20 cellular contexts compared by ENCODE assay signal in the genomic region with DNA sequence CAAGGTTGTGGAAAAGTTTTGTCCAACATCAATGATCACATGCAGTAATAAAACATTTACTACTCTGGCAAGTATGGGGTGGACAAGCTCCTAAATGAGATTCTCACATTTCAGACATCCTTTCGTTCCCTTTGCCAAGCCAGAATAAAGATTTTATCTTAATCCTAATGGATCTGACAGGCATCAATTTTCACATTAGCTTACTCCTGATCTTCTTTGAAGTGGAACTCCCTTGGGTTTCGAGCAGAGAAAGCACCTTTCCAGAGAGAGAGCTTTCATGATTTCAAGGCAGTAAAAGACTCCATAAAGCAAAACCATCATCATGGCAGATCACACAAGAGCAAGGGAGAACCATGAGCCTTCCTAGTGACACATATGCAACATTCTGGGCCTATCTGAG. TPM values are rescaled to one million over a fixed set of nuclear protein-coding genes. Genes with fewer than 3 reads are reported as not detected.
A peak's percentile ranks its signal among the peaks of the same experiment; 100 is the strongest.
DNase-seq lines count a peak whose midpoint lies in the region; ATAC-seq and TF ChIP-seq lines count a peak whose summit lies in the region.
"Had no signal": no experiment of that assay in that cellular context is flagged by ENCODE, and none has a peak within 500 bp of the region (broad histone marks: within the 10 kb centered on the region; RNA-seq: fewer than 3 reads in every experiment).

No MANE protein-coding gene starts in this region.

- H2BK120ac ChIP-seq in IMR-90 (ENCODE audit: low read depth, low read length): no peak overlapping the region

- intact Hi-C loops in IMR-90 (cut with micrococcal nuclease): no loop called here

- H3K9ac ChIP-seq in IMR-90 (ENCODE audit: low read depth, low read length): no peak overlapping the region

- in situ Hi-C loops in IMR-90 (cut with MboI; ENCODE audit: low sequenced_read_pairs): loop anchor here (25.0 kb wide), 1 partner anchor 562 kb away; a partner anchor contains a TSS

- H2AK5ac ChIP-seq in IMR-90 (ENCODE audit: low read depth, low read length): 0 out of 2 replicates have a peak overlapping the region, but pooled peaks have one; percentile 17

- no CpG with 5 or more reads among the region's 2 CpGs for WGBS in IMR-90 (ENCODE audit: extremely low coverage in 2 of 2, insufficient read length in 1 of 2), 2 experiments

- no peaks in the 10 kb centered on the region for H4K20me1 ChIP-seq in IMR-90 (ENCODE audit: insufficient read depth, low read length)

- H4K8ac ChIP-seq in IMR-90 (ENCODE audit: low read depth in 2 of 2, low read length in 2 of 2): no peak overlapping the region

- H4K91ac ChIP-seq in IMR-90 (ENCODE audit: insufficient read depth, low read depth, low read length): no peak overlapping the region

- peaks cover 5% of the 10 kb centered on the region; the same call in 1 of the 2 replicates for H3K9me1 ChIP-seq in IMR-90 (ENCODE audit: insufficient read depth, low read length)

- peaks cover 2% of the 10 kb centered on the region; the same call in 1 of the 2 replicates for H3K36me3 ChIP-seq in IMR-90 (ENCODE audit: control insufficient read depth, insufficient read depth, low read length)
- H3K36me3 ChIP-seq: BE2C, HAP-1 had no signal

- H3K18ac ChIP-seq in IMR-90 (ENCODE audit: low read depth, low read length): no peak overlapping the region

- dilution Hi-C loops in IMR-90 (cut with HindIII; ENCODE audit: low sequenced_read_pairs, unreplicated experiment): no loop called here

- no peak overlapping the region; the same call in 1 of the 2 replicates for H3K23ac ChIP-seq in IMR-90 (ENCODE audit: low read depth, low read length)

- H3K4ac ChIP-seq in IMR-90 (ENCODE audit: low read depth, low read length): no peak overlapping the region

- no peaks in the 10 kb centered on the region for H3K36me3 Mint-ChIP-seq in glutamatergic neuron (ENCODE audit: unreplicated experiment)
- no peaks in the 10 kb centered on the region for H3K36me3 Mint-ChIP-seq in activated naive CD4-positive, alpha-beta T cell treated with anti-CD3 and anti-CD28 coated beads, Interleukin-2, amount 50 U/mL, for 72 hours
- H3K36me3 Mint-ChIP-seq: CD4-positive, CD25-positive, alpha-beta regulatory T cell; CD8-positive, alpha-beta memory T cell; IgD-negative memory B cell had no signal

- no peak overlapping the region for H2AFZ ChIP-seq in IMR-90 (replicated peaks; ENCODE audit: low read length, poor library complexity)

- no TSS peak for BruUV-seq in IMR-90 (replicated peaks; lab: Mats Ljungman, UMichigan)

- H4K5ac ChIP-seq in IMR-90 (ENCODE audit: low read depth, low read length): no peak overlapping the region

- H3K79me1 ChIP-seq in IMR-90 (ENCODE audit: low read depth in 1 of 2, low read length in 2 of 2): peaks cover 0 to 5% of the 10 kb centered on the region in 2 experiments; a peak in 1 of 4 replicates

- no peak overlapping the region for H3K14ac ChIP-seq in IMR-90 (replicated peaks; ENCODE audit: low read depth, low read length)

- no peaks in the 10 kb centered on the region for H3K9me3 ChIP-seq in IMR-90 (ENCODE audit: control insufficient read depth, insufficient read depth, low read length)
- H3K9me3 ChIP-seq: BE2C, HAP-1 had no signal

- H3K27ac ChIP-seq in IMR-90 (ENCODE audit: insufficient read depth, low read length): no peak overlapping the region

- no peak overlapping the region for H2BK15ac ChIP-seq in IMR-90 (ENCODE audit: low read depth, low read length)

- no peak overlapping the region for H2BK20ac ChIP-seq in IMR-90 (ENCODE audit: low read depth, low read length)

- peaks cover 2% of the 10 kb centered on the region for H3K9me3 Mint-ChIP-seq in glutamatergic neuron (ENCODE audit: unreplicated experiment)
- H3K9me3 Mint-ChIP-seq in activated naive CD4-positive, alpha-beta T cell treated with anti-CD3 and anti-CD28 coated beads, Interleukin-2, amount 50 U/mL, for 72 hours: no peaks in the 10 kb centered on the region
- H3K9me3 Mint-ChIP-seq: IgD-negative memory B cell had no signal

- H3K4me1 ChIP-seq in IMR-90 (ENCODE audit: control insufficient read depth, insufficient read depth, low read length): peaks cover 5% of the 10 kb centered on the region

- no peak overlapping the region for H2BK5ac ChIP-seq in IMR-90 (ENCODE audit: low read depth, low read length, poor library complexity, severe bottlenecking)

- CTCF ChIA-PET in IMR-90 (lab: Yijun Ruan, JAX): no interaction called here

- TF ChIP-seq POLR2A in IMR-90 (IDR thresholded peaks at IDR 0.05; ENCODE audit: low read depth, low read length): no peak

- H3K27me3 ChIP-seq in IMR-90 (ENCODE audit: control insufficient read depth, insufficient read depth, low read length): no peaks in the 10 kb centered on the region
- H3K27me3 ChIP-seq: BE2C had no signal

- H3K4me3 ChIP-seq in IMR-90 (ENCODE audit: insufficient read depth, low read depth, low read length): no peak overlapping the region
- H3K4me3 ChIP-seq: HAP-1 had no signal

- ATAC-seq in IMR-90 (ENCODE audit: low read depth) (no peak), left lobe of liver (no peak)
- ATAC-seq in activated naive CD4-positive, alpha-beta T cell treated with anti-CD3 and anti-CD28 coated beads, Interleukin-2, amount 50 U/mL, for 72 hours: no peak

- no peak for TF ChIP-seq RAD21 in IMR-90 (IDR thresholded peaks at IDR 0.05; ENCODE audit: low read length)

- no peak overlapping the region for H3K4me3 Mint-ChIP-seq in glutamatergic neuron (ENCODE audit: unreplicated experiment)
- H3K4me3 Mint-ChIP-seq: CD4-positive, CD25-positive, alpha-beta regulatory T cell; CD8-positive, alpha-beta memory T cell; IgD-negative memory B cell had no signal

- no peak overlapping the region for H3K4me2 ChIP-seq in IMR-90 (ENCODE audit: low read depth, low read length)

- POLR2A ChIA-PET in IMR-90 (lab: Charles Lee; ENCODE audit: unreplicated experiment): no interaction called here

- H3K27ac Mint-ChIP-seq in glutamatergic neuron (ENCODE audit: unreplicated experiment): peak overlapping the region; percentile 10
- no peak overlapping the region for H3K27ac Mint-ChIP-seq in activated naive CD4-positive, alpha-beta T cell treated with anti-CD3 and anti-CD28 coated beads, Interleukin-2, amount 50 U/mL, for 72 hours
- H3K27ac Mint-ChIP-seq: CD4-positive, CD25-positive, alpha-beta regulatory T cell; CD8-positive, alpha-beta memory T cell; IgD-negative memory B cell had no signal

- H3K27me3 Mint-ChIP-seq in glutamatergic neuron (ENCODE audit: unreplicated experiment): no peaks in the 10 kb centered on the region

- TF ChIP-seq CTCF in IMR-90 (conservative IDR thresholded peaks at IDR 0.05; ENCODE audit: low read depth, low read length) (no peak), glutamatergic neuron (IDR thresholded peaks at IDR 0.05; ENCODE audit: partially characterized antibody, unreplicated experiment) (no peak)

- DNase-seq in IMR-90 (no peak), NCI-H2171 (lab: John Stamatoyannopoulos, UW) (peak; percentile 80), NCI-H69 (lab: John Stamatoyannopoulos, UW) (peak; percentile 84), glutamatergic neuron (no peak), DMS 273 (lab: John Stamatoyannopoulos, UW; ENCODE audit: unreplicated experiment) (no peak), left lobe of liver (ENCODE audit: low spot score) (no peak), foreskin melanocyte (no peak)
- no peak for DNase-seq in activated naive CD4-positive, alpha-beta T cell treated with anti-CD3 and anti-CD28 coated beads, Interleukin-2, amount 50 U/mL, for 72 hours (ENCODE audit: low spot score in 2 of 2)
- DNase-seq: ACHN; BE2C; C1 segment of cervical spinal cord; CD4-positive, CD25-positive, alpha-beta regulatory T cell; CD8-positive, alpha-beta memory T cell; COR-L47; DMS153; DMS79; GDM1; KBM-7 had no signal

- H2AK9ac ChIP-seq in IMR-90 (replicated peaks; ENCODE audit: low read depth, low read length, poor library complexity): no peak overlapping the region

- no peak overlapping the region for H3K56ac ChIP-seq in IMR-90 (ENCODE audit: extremely low read depth, insufficient read depth, low read length)

- H3K4me1 Mint-ChIP-seq in glutamatergic neuron (ENCODE audit: low read depth, unreplicated experiment): peaks cover 4% of the 10 kb centered on the region
- H3K4me1 Mint-ChIP-seq: CD4-positive, CD25-positive, alpha-beta regulatory T cell; CD8-positive, alpha-beta memory T cell; IgD-negative memory B cell had no signal

TF ChIP-seq in IMR-90, 13 proteins besides CTCF, POLR2A, EP300 and RAD21:
- no peak for TF ChIP-seq MAZ (IDR thresholded peaks at IDR 0.05; ENCODE audit: borderline replicate concordance, low read depth, low read length)
- TF ChIP-seq, protein P1, sequence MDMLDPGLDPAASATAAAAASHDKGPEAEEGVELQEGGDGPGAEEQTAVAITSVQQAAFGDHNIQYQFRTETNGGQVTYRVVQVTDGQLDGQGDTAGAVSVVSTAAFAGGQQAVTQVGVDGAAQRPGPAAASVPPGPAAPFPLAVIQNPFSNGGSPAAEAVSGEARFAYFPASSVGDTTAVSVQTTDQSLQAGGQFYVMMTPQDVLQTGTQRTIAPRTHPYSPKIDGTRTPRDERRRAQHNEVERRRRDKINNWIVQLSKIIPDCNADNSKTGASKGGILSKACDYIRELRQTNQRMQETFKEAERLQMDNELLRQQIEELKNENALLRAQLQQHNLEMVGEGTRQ (IDR thresholded peaks at IDR 0.05; ENCODE audit: low read depth, low read length): no peak
- no peak for TF ChIP-seq MXI1 (IDR thresholded peaks at IDR 0.05; ENCODE audit: borderline replicate concordance, low read depth, low read length)
- no peak for TF ChIP-seq RCOR1 (IDR thresholded peaks at IDR 0.05; ENCODE audit: insufficient replicate concordance, low read length)
TF ChIP-seq in IMR-90: peak in this region for 0.

RNA-seq across cellular contexts. Expression of a gene that starts 27.3 kb away (rescaled TPM):
- total RNA-seq in IMR-90 (2012; rRNA removed) (147 and 308 TPM in 2 replicates), glutamatergic neuron (ENCODE audit: unreplicated experiment) (146 TPM), left lobe of liver (46.1 TPM)
- polyA plus RNA-seq in IMR-90 (2012; rRNA removed): 162 and 191 TPM in 2 replicates
- polyA plus RNA-seq in IMR-90 (2012; cell fraction: cytosol; rRNA removed): 116 and 250 TPM in 2 replicates
- polyA plus RNA-seq in IMR-90 (2012; cell fraction: nucleus; rRNA removed; ENCODE audit: low replicate concordance): 31.4 and 62.4 TPM in 2 replicates
- 100 to 1,000 TPM in 1 of 2 donors, 10 to 100 TPM in 1; 41.0 to 104 TPM for total RNA-seq in activated naive CD4-positive, alpha-beta T cell treated with anti-CD3 and anti-CD28 coated beads, Interleukin-2, amount 50 U/mL, for 72 hours

RNA-seq across cellular contexts. Expression of a gene that starts 39.8 kb away (rescaled TPM):
- 7.3 and 10.3 TPM in 2 replicates for total RNA-seq in IMR-90 (2012; rRNA removed)
- polyA plus RNA-seq in IMR-90 (2012; rRNA removed): 1.4 and 2.1 TPM in 2 replicates
- 0.09 and 0.30 TPM in 2 replicates for polyA plus RNA-seq in IMR-90 (2012; cell fraction: cytosol; rRNA removed)
- polyA plus RNA-seq in IMR-90 (2012; cell fraction: nucleus; rRNA removed; ENCODE audit: low replicate concordance): 0.35 and 1.2 TPM in 2 replicates
- 8.0 TPM for total RNA-seq in glutamatergic neuron (ENCODE audit: unreplicated experiment)
- total RNA-seq in left lobe of liver: 1.3 TPM
- 10 to 100 TPM; 41.0 to 57.7 TPM for total RNA-seq in activated naive CD4-positive, alpha-beta T cell treated with anti-CD3 and anti-CD28 coated beads, Interleukin-2, amount 50 U/mL, for 72 hours

Comparison
In these comparisons a context has a peak if more than half of its experiments do, and no peak if none do; other contexts are left out.
1. DNase-seq: peak in NCI-H2171 (single experiment) and NCI-H69 (single experiment); none in IMR-90 (single experiment), glutamatergic neuron (single experiment), DMS 273 (single experiment), left lobe of liver (single experiment), activated naive CD4-positive, alpha-beta T cell treated with anti-CD3 and anti-CD28 coated beads, Interleukin-2, amount 50 U/mL, for 72 hours (0 of 2) and foreskin melanocyte (single experiment).